12 cellular contexts compared by ENCODE assay signal in genomic region chr1:212819704-212820103, GRCh38. TPM values are rescaled to one million over a fixed set of nuclear protein-coding genes. Genes with fewer than 3 reads are reported as not detected.
DNase-seq lines count a peak whose midpoint lies in the region; ATAC-seq, FAIRE-seq and TF ChIP-seq lines count a peak whose summit lies in the region.
"Had no signal": no experiment of that assay in that cellular context is flagged by ENCODE, and none has a peak within 500 bp of the region (broad histone marks: within the 10 kb centered on the region; RNA-seq: fewer than 3 reads in every experiment).

No MANE protein-coding gene starts in this region.

- peaks cover 3% of the 10 kb centered on the region for H3K9me3 Mint-ChIP-seq in activated naive CD8-positive, alpha-beta T cell treated with anti-CD3 and anti-CD28 coated beads, Interleukin-2, amount 50 U/mL, for 24 hours
- peaks cover 9% of the 10 kb centered on the region for H3K9me3 Mint-ChIP-seq in HFFc6

- peak overlapping the region in 1 of 11 experiments; percentile 11; a peak in 2 of 22 replicates for H3K9ac ChIP-seq in BLaER1 treated with 17β-estradiol and CSF1 and Interleukin-3, amounts not matched to agents 10 nM and 100 nM

- peaks cover 6% of the 10 kb centered on the region for H3K4me1 Mint-ChIP-seq in activated naive CD8-positive, alpha-beta T cell treated with anti-CD3 and anti-CD28 coated beads, Interleukin-2, amount 50 U/mL, for 24 hours
- H3K4me1 Mint-ChIP-seq in HFFc6 (ENCODE audit: low read depth): peaks cover 7% of the 10 kb centered on the region

- DNase-seq in GM19239 (ENCODE audit: insufficient read length, low spot score) (no peak), NCI-H2227 treated with DMSO at 0.1 percent for 48 hours (lab: John Stamatoyannopoulos, UW) (no peak), HT-29 (ENCODE audit: low spot score) (no peak), HFFc6 (no peak)
- DNase-seq in activated naive CD8-positive, alpha-beta T cell treated with anti-CD3 and anti-CD28 coated beads, Interleukin-2, amount 50 U/mL, for 24 hours: no peak
- DNase-seq: activated naive CD4-positive, alpha-beta T cell; left ventricle myocardium superior; NCI-H524; sigmoid colon had no signal

- no peak for TF ChIP-seq CTCF in HFFc6 (IDR thresholded peaks at IDR 0.05)

- no peaks in the 10 kb centered on the region for H3K27me3 Mint-ChIP-seq in activated naive CD8-positive, alpha-beta T cell treated with anti-CD3 and anti-CD28 coated beads, Interleukin-2, amount 50 U/mL, for 24 hours
- H3K27me3 Mint-ChIP-seq in HFFc6 (ENCODE audit: insufficient read depth): peaks cover 6% of the 10 kb centered on the region

- peak overlapping the region; percentile 18 for H3K4me3 Mint-ChIP-seq in activated naive CD8-positive, alpha-beta T cell treated with anti-CD3 and anti-CD28 coated beads, Interleukin-2, amount 50 U/mL, for 24 hours
- no peak overlapping the region for H3K4me3 Mint-ChIP-seq in HFFc6

- H3K9me3 ChIP-seq in BLaER1 treated with 17β-estradiol and CSF1 and Interleukin-3, amounts not matched to agents 10 nM and 100 nM (replicated peaks in 1 of 11): peaks cover 8 to 14% (median 11%) of the 10 kb centered on the region in 11 experiments
- H3K9me3 ChIP-seq: sigmoid colon had no signal

- no peaks in the 10 kb centered on the region for H4K20me1 ChIP-seq in BLaER1 treated with 17β-estradiol and CSF1 and Interleukin-3, amounts not matched to agents 10 nM and 100 nM

- H3K27ac Mint-ChIP-seq in activated naive CD8-positive, alpha-beta T cell treated with anti-CD3 and anti-CD28 coated beads, Interleukin-2, amount 50 U/mL, for 24 hours: peak overlapping the region; percentile 32
- no peak overlapping the region for H3K27ac Mint-ChIP-seq in HFFc6

- H3K36me3 ChIP-seq in BLaER1 treated with 17β-estradiol and CSF1 and Interleukin-3, amounts not matched to agents 10 nM and 100 nM: peaks cover 4 to 15% (median 8%) of the 10 kb centered on the region in 11 experiments; a peak in 15 of 22 replicates
- H3K36me3 ChIP-seq: sigmoid colon had no signal

- H3K4me1 ChIP-seq in BLaER1 treated with 17β-estradiol and CSF1 and Interleukin-3, amounts not matched to agents 10 nM and 100 nM: peaks cover 0 to 24% (median 6%) of the 10 kb centered on the region in 10 experiments; a peak in 10 of 20 replicates
- H3K4me1 ChIP-seq: sigmoid colon had no signal

- FAIRE-seq in GM19239 (lab: Jason Lieb, UNC): peak; percentile 85

- H3K36me3 Mint-ChIP-seq in activated naive CD8-positive, alpha-beta T cell treated with anti-CD3 and anti-CD28 coated beads, Interleukin-2, amount 50 U/mL, for 24 hours (ENCODE audit: low read depth): peaks cover 8% of the 10 kb centered on the region
- H3K36me3 Mint-ChIP-seq in HFFc6 (ENCODE audit: low read depth): peaks cover 7% of the 10 kb centered on the region

- H3K4me2 ChIP-seq in BLaER1 treated with 17β-estradiol and CSF1 and Interleukin-3, amounts not matched to agents 10 nM and 100 nM: peak overlapping the region in 7 of 11 experiments; percentile 14 to 62 (median 58); a peak in 12 of 22 replicates

- H3K27ac ChIP-seq in BLaER1 treated with 17β-estradiol and CSF1 and Interleukin-3, amounts not matched to agents 10 nM and 100 nM: no peak overlapping the region
- H3K27ac ChIP-seq: sigmoid colon had no signal

- ATAC-seq in HG03095 (IDR thresholded peaks at IDR 0.05; ENCODE audit: unreplicated experiment) (peak; percentile 67), GM21526 (IDR thresholded peaks at IDR 0.05; ENCODE audit: low FRiP score, unreplicated experiment) (no peak)
- peak; percentile 72 for ATAC-seq in activated naive CD8-positive, alpha-beta T cell treated with anti-CD3 and anti-CD28 coated beads, Interleukin-2, amount 50 U/mL, for 24 hours
- ATAC-seq: left ventricle myocardium superior had no signal

- no peaks in the 10 kb centered on the region for H3K27me3 ChIP-seq in BLaER1 treated with 17β-estradiol and CSF1 and Interleukin-3, amounts not matched to agents 10 nM and 100 nM
- H3K27me3 ChIP-seq: sigmoid colon had no signal

- no peak overlapping the region for H3K4me3 ChIP-seq in BLaER1 treated with 17β-estradiol and CSF1 and Interleukin-3, amounts not matched to agents 10 nM and 100 nM
- H3K4me3 ChIP-seq: sigmoid colon had no signal

RNA-seq across cellular contexts. Expression of gene SPATA45, which starts 27.7 kb away (rescaled TPM):
- not detected in 2 replicates for total RNA-seq in HT-29 (2014; rRNA removed; shearing (Covaris generic))
- total RNA-seq in HFFc6 (2021; fragmentation: NEBNext Ultra II Directional; extraction: Animal tissue kit (Norgen Biotek cat#: 25700)): not detected
- total RNA-seq: left ventricle myocardium superior, sigmoid colon had no signal

RNA-seq across cellular contexts. Expression of gene TATDN3, which starts 28.0 kb away (rescaled TPM):
- total RNA-seq in HT-29 (2014; rRNA removed; shearing (Covaris generic)): 1.4 and 4.1 TPM in 2 replicates
- total RNA-seq in HFFc6 (2021; fragmentation: NEBNext Ultra II Directional; extraction: Animal tissue kit (Norgen Biotek cat#: 25700)): 10 to 100 TPM in 5 of 6 experiments, 1 to 10 TPM in 1; 8.6 to 14.4 (median 12.1) TPM

RNA-seq across cellular contexts. Expression of gene NSL1, which starts 28.1 kb away (rescaled TPM):
- 19.4 and 28.8 TPM in 2 replicates for total RNA-seq in HT-29 (2014; rRNA removed; shearing (Covaris generic))
- 10 to 100 TPM; 28.7 to 35.1 (median 30.4) TPM for total RNA-seq in HFFc6 (2021; fragmentation: NEBNext Ultra II Directional; extraction: Animal tissue kit (Norgen Biotek cat#: 25700))

RNA-seq across cellular contexts. Expression of gene FLVCR1, which starts 38.4 kb away (rescaled TPM):
- 11.7 and 13.6 TPM in 2 replicates for total RNA-seq in HT-29 (2014; rRNA removed; shearing (Covaris generic))
- total RNA-seq in HFFc6 (2021; fragmentation: NEBNext Ultra II Directional; extraction: Animal tissue kit (Norgen Biotek cat#: 25700)): 1 to 10 TPM; 3.7 to 5.5 (median 4.8) TPM
